ENCODE assay signal across 8 cellular contexts in the genomic region with DNA sequence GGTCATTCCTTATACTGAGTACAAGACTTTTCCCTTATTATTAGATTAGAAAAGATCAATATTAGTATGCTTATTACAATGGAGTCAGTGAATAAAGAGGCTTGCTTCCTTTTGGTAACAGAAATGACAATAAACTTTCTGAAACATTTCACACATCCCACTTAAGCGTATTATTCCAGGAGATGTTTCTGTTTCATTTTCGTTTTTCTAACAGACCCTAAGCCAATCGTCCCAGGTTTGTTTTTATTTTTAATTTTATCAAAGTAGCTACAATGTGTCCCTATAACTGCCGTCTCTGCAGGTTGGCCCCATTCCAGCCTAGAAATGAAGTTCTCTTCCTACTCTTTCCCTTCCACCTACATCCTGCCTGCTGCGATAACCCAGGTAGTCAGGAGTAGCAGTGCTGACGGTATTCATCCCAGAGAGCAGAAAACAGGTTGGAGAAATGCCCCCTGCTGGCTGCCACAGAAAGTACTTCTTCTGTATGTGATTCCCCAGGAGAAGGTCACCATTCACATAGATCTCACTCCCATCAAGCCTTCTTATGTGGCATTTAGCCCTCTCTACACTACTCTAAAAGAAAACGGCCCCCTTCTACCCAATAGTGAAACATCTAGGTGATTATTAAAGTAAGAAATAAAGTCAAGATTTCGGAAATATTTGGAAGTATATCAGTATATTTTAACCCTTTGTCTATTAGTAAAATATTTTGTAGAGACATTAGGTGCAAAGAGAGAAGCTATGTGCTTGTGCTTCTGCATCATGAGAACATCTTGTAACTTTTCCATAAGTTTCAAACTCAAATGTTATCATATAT. TPM values are rescaled to one million over a fixed set of nuclear protein-coding genes. Genes with fewer than 3 reads are reported as not detected.
DNase-seq lines count a peak whose midpoint lies in the region; ATAC-seq and TF ChIP-seq lines count a peak whose summit lies in the region.

No MANE protein-coding gene starts in this region.

- 27% methylated on average over 5 of the region's 8 CpGs for whole genome bisulfite sequencing in mesenchymal stem cell

- H4K91ac ChIP-seq in mesenchymal stem cell (ENCODE audit: low read length): no peak overlapping the region

- CTCF ChIA-PET in AG04449 (lab: Yijun Ruan, JAX): interaction anchor here (0.7 to 17.5 kb wide), 33 partner anchors 8 to 535 kb away, joined by 3 to 1033 read pairs (median 5); no protein-coding TSS in a partner anchor

- peak; percentile 74 for TF ChIP-seq CTCF in AG04449 (IDR thresholded peaks at IDR 0.05; ENCODE audit: insufficient read depth, low read length, missing control alignments)

- no peaks in the 10 kb centered on the region for H3K79me1 ChIP-seq in mesenchymal stem cell (replicated peaks; ENCODE audit: low read length, poor library complexity, severe bottlenecking)

- ATAC-seq in GM18520 (IDR thresholded peaks at IDR 0.05; ENCODE audit: unreplicated experiment) (peak; percentile 87), HG03066 (IDR thresholded peaks at IDR 0.05; ENCODE audit: low read depth, unreplicated experiment) (peak; percentile 75)

- H2BK15ac ChIP-seq in mesenchymal stem cell (ENCODE audit: low read depth, poor library complexity, severe bottlenecking): no peak overlapping the region

- H3K9ac ChIP-seq in mesenchymal stem cell (ENCODE audit: low read length): peak overlapping the region; percentile 12

- H4K8ac ChIP-seq in mesenchymal stem cell (ENCODE audit: low read length): no peak overlapping the region

- peak overlapping the region; percentile 18 for H2AFZ ChIP-seq in mesenchymal stem cell (ENCODE audit: low read depth, low read length)

- POLR2A ChIA-PET in AG04449 (lab: Yijun Ruan, JAX): no interaction called here

- H3K4me3 ChIP-seq in AG04449 (ENCODE audit: low read depth, low read length) (peak overlapping the region; percentile 43), mesenchymal stem cell (ENCODE audit: insufficient read depth in 1 of 2, low read depth in 1 of 2, low read length in 2 of 2) (peak overlapping the region in 1 of 2 experiments; percentile 57)

- no peak overlapping the region for H2AK5ac ChIP-seq in mesenchymal stem cell (ENCODE audit: low read length, severe bottlenecking)

- H3K18ac ChIP-seq in mesenchymal stem cell (ENCODE audit: low read depth in 1 of 2, low read length in 2 of 2): no peak overlapping the region

- H2BK120ac ChIP-seq in mesenchymal stem cell (ENCODE audit: low read depth, low read length): no peak overlapping the region

- H3K4me2 ChIP-seq in mesenchymal stem cell (ENCODE audit: low read length, poor library complexity, severe bottlenecking): peak overlapping the region; percentile 12

- no peak overlapping the region for H2BK12ac ChIP-seq in mesenchymal stem cell (ENCODE audit: low read length in 2 of 2)

- no peak overlapping the region for H3K14ac ChIP-seq in mesenchymal stem cell (ENCODE audit: low read length in 2 of 2)

- H3K4ac ChIP-seq in mesenchymal stem cell (ENCODE audit: low read depth in 1 of 2, low read length in 2 of 2): no peak overlapping the region

- H3K23ac ChIP-seq in mesenchymal stem cell (ENCODE audit: low read length in 2 of 2): no peak overlapping the region

- DNase-seq in AG04449 (ENCODE audit: low read depth, low spot score) (no peak), NCI-H460 (ENCODE audit: extremely low read depth, low read depth) (peak; percentile 74), ecto neural progenitor cell (ENCODE audit: low spot score) (peak; percentile 70), mesenchymal stem cell (peak; percentile 81)
- peak; percentile 64 to 71 for DNase-seq in activated CD4-positive, alpha-beta T cell treated with anti-CD3 and anti-CD28 coated beads, Interleukin-2, amount 50 U/mL, for 4 hours
- DNase-seq in stimulated activated CD8-positive, alpha-beta memory T cell treated with anti-CD3 and anti-CD28 coated beads, Interleukin-15, amount 100 ng/mL, for 24 hours (ENCODE audit: low read depth): peak; percentile 14

- H3K27me3 ChIP-seq in mesenchymal stem cell (ENCODE audit: control insufficient read depth in 1 of 2, insufficient read depth in 1 of 2, low read length in 2 of 2): no peaks in the 10 kb centered on the region

- no peaks in the 10 kb centered on the region for H3K9me3 ChIP-seq in mesenchymal stem cell (ENCODE audit: control insufficient read depth, low read length)

- no peak overlapping the region for H2BK5ac ChIP-seq in mesenchymal stem cell (ENCODE audit: low read depth, low read length, poor library complexity, severe bottlenecking)

- H3K27ac ChIP-seq in mesenchymal stem cell (ENCODE audit: low read length, poor library complexity, severe bottlenecking): no peak overlapping the region

- no peaks in the 10 kb centered on the region for H3K36me3 ChIP-seq in mesenchymal stem cell (ENCODE audit: control insufficient read depth in 1 of 2, insufficient read depth in 2 of 2, low read depth in 1 of 2, low read length in 2 of 2)

- no peaks in the 10 kb centered on the region for H3K4me1 ChIP-seq in mesenchymal stem cell (ENCODE audit: control insufficient read depth, insufficient read depth, low read depth, low read length)

RNA-seq across cellular contexts. Expression of a gene that starts 40.4 kb away (rescaled TPM):
- 1.3 and 1.6 TPM in 2 replicates for total RNA-seq in NCI-H460 (2014; rRNA removed; shearing (Covaris generic))
- polyA plus RNA-seq in NCI-H460 (2014; cell fraction: nucleus; rRNA removed): 0.24 and 1.2 TPM in 2 replicates
- polyA plus RNA-seq in mesenchymal stem cell (2013, experiment 1 of 2): 0.28 TPM
- polyA plus RNA-seq in mesenchymal stem cell (2013, experiment 2 of 2): 0.22 TPM
